1 cellular context compared by ENCODE assay signal in the genomic region with DNA sequence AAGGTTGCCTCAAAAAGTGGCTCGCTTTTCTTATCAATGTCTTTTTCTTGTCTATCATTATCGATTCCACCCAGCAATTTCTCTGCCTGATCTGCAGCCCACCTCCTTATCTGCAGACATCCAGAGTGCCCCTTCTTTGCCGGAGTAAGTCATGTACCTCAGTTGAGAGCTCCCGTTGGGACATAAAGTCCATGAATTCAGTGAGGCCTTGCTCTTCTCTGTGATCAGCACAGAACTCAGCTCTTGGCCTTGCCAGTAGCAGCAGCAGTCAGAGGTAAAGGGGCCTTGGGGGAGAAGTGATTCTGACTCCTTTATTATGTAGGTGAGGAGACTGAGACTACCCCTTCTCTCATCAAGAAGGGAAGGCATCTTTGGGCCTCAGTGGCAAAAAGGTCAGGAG.
TF ChIP-seq lines count a peak whose summit lies in the region.

No MANE protein-coding gene starts in this region.

TF ChIP-seq in H1, 55 proteins besides CTCF, POLR2A, EP300 and RAD21:
- no peak for TF ChIP-seq JUND (IDR thresholded peaks at IDR 0.05; ENCODE audit: low read length)
- TF ChIP-seq NANOG (IDR thresholded peaks at IDR 0.05; ENCODE audit: insufficient read depth, low read depth, low read length, poor library complexity, severe bottlenecking), result no peak
- no peak for TF ChIP-seq BACH1 (IDR thresholded peaks at IDR 0.05; ENCODE audit: low read length)
- no peak for TF ChIP-seq GTF2F1 (IDR thresholded peaks at IDR 0.05; ENCODE audit: borderline replicate concordance, low read depth, low read length)
- TF ChIP-seq, protein P1, sequence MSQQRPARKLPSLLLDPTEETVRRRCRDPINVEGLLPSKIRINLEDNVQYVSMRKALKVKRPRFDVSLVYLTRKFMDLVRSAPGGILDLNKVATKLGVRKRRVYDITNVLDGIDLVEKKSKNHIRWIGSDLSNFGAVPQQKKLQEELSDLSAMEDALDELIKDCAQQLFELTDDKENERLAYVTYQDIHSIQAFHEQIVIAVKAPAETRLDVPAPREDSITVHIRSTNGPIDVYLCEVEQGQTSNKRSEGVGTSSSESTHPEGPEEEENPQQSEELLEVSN (IDR thresholded peaks at IDR 0.05), result no peak
- TF ChIP-seq, protein P2, sequence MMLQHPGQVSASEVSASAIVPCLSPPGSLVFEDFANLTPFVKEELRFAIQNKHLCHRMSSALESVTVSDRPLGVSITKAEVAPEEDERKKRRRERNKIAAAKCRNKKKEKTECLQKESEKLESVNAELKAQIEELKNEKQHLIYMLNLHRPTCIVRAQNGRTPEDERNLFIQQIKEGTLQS (IDR thresholded peaks at IDR 0.05; ENCODE audit: insufficient read depth, low read depth, low read length), result no peak
- no peak for TF ChIP-seq NRF1 (IDR thresholded peaks at IDR 0.05; ENCODE audit: low read depth, low read length)
